ENCODE assay signal across 25 cellular contexts in genomic region chr4:89373396-89373795, GRCh38.
"Had no signal": no experiment of that assay in that cellular context is flagged by ENCODE, and none has a peak within 500 bp of the region (broad histone marks: within the 10 kb centered on the region; RNA-seq: fewer than 3 reads in every experiment).

No MANE protein-coding gene starts in this region.

- H3K4me3 Mint-ChIP-seq: endodermal cell; naive thymus-derived CD8-positive, alpha-beta T cell; neural crest cell; stimulated activated memory B cell treated with anti-CD40 and anti-IgM and Interleukin-4, amounts not matched to agents 10 μg/mL and 1 μg/mL and 100 μg/mL, for 72 hours; type B pancreatic cell had no signal

- H3K27me3 Mint-ChIP-seq: stimulated activated memory B cell treated with anti-CD40 and anti-IgM and Interleukin-4, amounts not matched to agents 10 μg/mL and 1 μg/mL and 100 μg/mL, for 72 hours; type B pancreatic cell had no signal

- ATAC-seq: esophagus mucosa; gastrocnemius medialis; left cardiac atrium; left lung; naive thymus-derived CD8-positive, alpha-beta T cell; psoas muscle; right cardiac atrium; stimulated activated memory B cell treated with anti-CD40 and anti-IgM and Interleukin-4, amounts not matched to agents 10 μg/mL and 1 μg/mL and 100 μg/mL, for 72 hours; stimulated activated naive CD8-positive, alpha-beta T cell treated with anti-CD3 and anti-CD28 coated beads, Interleukin-15, Interleukin-2, amounts not matched to agents 100 U/mL and 50 U/mL, for 24 hours had no signal

- H3K4me1 Mint-ChIP-seq: endodermal cell had no signal

- H3K9me3 ChIP-seq: gastrocnemius medialis, left lung, psoas muscle, sigmoid colon, testis, tibial artery had no signal

- H3K9me3 Mint-ChIP-seq: endodermal cell, type B pancreatic cell had no signal

- H3K27ac Mint-ChIP-seq: endodermal cell; naive thymus-derived CD8-positive, alpha-beta T cell; stimulated activated memory B cell treated with anti-CD40 and anti-IgM and Interleukin-4, amounts not matched to agents 10 μg/mL and 1 μg/mL and 100 μg/mL, for 72 hours; type B pancreatic cell had no signal

- H3K4me1 ChIP-seq: gastrocnemius medialis, left lung, psoas muscle, sigmoid colon, testis, tibial artery had no signal

- DNase-seq: dorsolateral prefrontal cortex; effector CD4-positive, alpha-beta T cell; endodermal cell; foreskin fibroblast; gastrocnemius medialis; head of caudate nucleus; left cardiac atrium; left lung; naive thymus-derived CD8-positive, alpha-beta T cell; nucleus accumbens; posterior cingulate gyrus; psoas muscle; right cardiac atrium; sigmoid colon; stimulated activated CD4-positive, alpha-beta T cell treated with anti-CD3 and anti-CD28 coated beads, Interleukin-2, amount 100 ng/mL, for 24 hours; stimulated activated CD4-positive, alpha-beta T cell treated with anti-CD3 and anti-CD28 coated beads, Interleukin-4, amount 100 ng/mL, for 24 hours; stimulated activated naive CD8-positive, alpha-beta T cell treated with anti-CD3 and anti-CD28 coated beads, Interleukin-15, Interleukin-2, amounts not matched to agents 100 U/mL and 50 U/mL, for 24 hours; substantia nigra; testis; tibial artery had no signal

- H3K27ac ChIP-seq: dorsolateral prefrontal cortex, epithelial cell of prostate, gastrocnemius medialis, left lung, psoas muscle, sigmoid colon, testis, tibial artery had no signal

- H3K36me3 ChIP-seq: gastrocnemius medialis, left lung, sigmoid colon, tibial artery had no signal

- H3K27me3 ChIP-seq: dorsolateral prefrontal cortex, gastrocnemius medialis, left lung, sigmoid colon, testis, tibial artery had no signal

- H3K36me3 Mint-ChIP-seq: stimulated activated memory B cell treated with anti-CD40 and anti-IgM and Interleukin-4, amounts not matched to agents 10 μg/mL and 1 μg/mL and 100 μg/mL, for 72 hours; type B pancreatic cell had no signal

- H3K4me3 ChIP-seq: dorsolateral prefrontal cortex, gastrocnemius medialis, left lung, psoas muscle, sigmoid colon, testis, tibial artery had no signal
